In the genomic region with DNA sequence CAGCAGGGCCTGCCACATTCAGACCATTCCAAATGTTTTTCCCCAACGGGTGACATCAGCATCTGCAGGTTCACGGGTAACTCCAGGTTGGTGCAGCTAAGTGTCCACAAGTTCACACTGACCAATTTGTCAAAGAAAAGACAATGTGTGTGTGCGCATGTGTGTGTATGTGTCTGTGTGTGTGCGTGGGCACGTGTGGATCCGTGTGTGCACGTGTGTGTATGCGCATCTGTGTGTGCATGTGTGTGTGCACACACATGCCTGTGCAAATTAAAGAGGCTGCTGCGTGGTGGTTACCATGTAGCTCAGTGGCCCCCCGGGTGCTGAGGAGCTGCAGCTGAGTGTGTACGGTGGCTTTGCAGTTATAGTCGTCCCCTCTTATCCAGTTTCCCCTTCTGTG, we compare ENCODE assay signal across 34 cellular contexts.
"Had no signal": no experiment of that assay in that cellular context is flagged by ENCODE, and none has a peak within 500 bp of the region (broad histone marks: within the 10 kb centered on the region; RNA-seq: fewer than 3 reads in every experiment).

No MANE protein-coding gene starts in this region.

- FAIRE-seq: astrocyte, TTC549 had no signal

- H3K4me3 ChIP-seq: adrenal gland, body of pancreas, breast epithelium had no signal

- H3K36me3 ChIP-seq: adrenal gland, brain microvascular endothelial cell, breast epithelium had no signal

- ATAC-seq: activated CD8-positive, alpha-beta T cell treated with anti-CD3 and anti-CD28 coated beads for 36 hours; activated naive CD4-positive, alpha-beta T cell treated with anti-CD3 and anti-CD28 coated beads, Interleukin-2, amount 50 U/mL, for 72 hours; activated T-cell treated with anti-CD3 and anti-CD28 coated beads, Interleukin-2, amount 50 U/mL, for 4 hours; activated T-cell treated with anti-CD3 and anti-CD28 coated beads, Interleukin-2, amount 50 U/mL, for 72 hours; activated T-helper 17 cell treated with anti-CD3 and anti-CD28 coated beads, Interleukin-2, amount 50 U/mL, for 72 hours; body of pancreas had no signal

- DNase-seq: activated B cell treated with CpG ODN at 0.5 μM for 24 hours; activated CD4-positive, alpha-beta memory T cell treated with anti-CD3 and anti-CD28 coated beads for 36 hours; activated CD4-positive, alpha-beta T cell treated with anti-CD3 and anti-CD28 coated beads for 4 hours; activated CD4-positive, alpha-beta T cell treated with anti-CD3 and anti-CD28 coated beads, Interleukin-2, amount 10 ng/mL, durations not matched to agents 24 days and 14 days; activated CD4-positive, alpha-beta T cell treated with anti-CD3 and anti-CD28 coated beads, Interleukin-2, amount 50 U/mL, for 1 hour; activated CD4-positive, alpha-beta T cell treated with anti-CD3 and anti-CD28 coated beads, Interleukin-2, amount 50 U/mL, for 4 hours; activated CD4-positive, CD25-positive, alpha-beta regulatory T cell treated with anti-CD3 and anti-CD28 coated beads, Interleukin-2, amount 50 U/mL, for 72 hours; activated CD8-positive, alpha-beta memory T cell treated with anti-CD3 and anti-CD28 coated beads, Interleukin-2, amount 50 U/mL, for 4 hours; activated CD8-positive, alpha-beta T cell treated with anti-CD3 and anti-CD28 coated beads for 36 hours; activated effector memory CD4-positive, alpha-beta T cell treated with anti-CD3 and anti-CD28 coated beads, Interleukin-2, amount 50 U/mL, for 16 hours; activated gamma-delta T cell treated with Interleukin-2 at 50 U/mL for 16 hours; activated naive CD4-positive, alpha-beta T cell; activated naive CD4-positive, alpha-beta T cell treated with anti-CD3 and anti-CD28 coated beads for 36 hours; activated naive CD4-positive, alpha-beta T cell treated with anti-CD3 and anti-CD28 coated beads, Interleukin-2, amount 50 U/mL, for 16 hours; activated naive CD8-positive, alpha-beta T cell treated with anti-CD3 and anti-CD28 coated beads for 36 hours; activated T-cell treated with anti-CD3 and anti-CD28 coated beads for 4 hours; activated T-cell treated with anti-CD3 and anti-CD28 coated beads, Interleukin-2, amount 50 U/mL, for 1 hour; activated T-cell treated with anti-CD3 and anti-CD28 coated beads, Interleukin-2, amount 50 U/mL, for 4 hours; activated T-cell treated with anti-CD3 and anti-CD28 coated beads, Interleukin-2, amount 50 U/mL, for 72 hours; adrenal gland; amniotic stem cell; aorta; body of pancreas; brain microvascular endothelial cell; caudate nucleus; cerebellar nuclear complex; T-helper 2 cell; T-helper 9 cell had no signal

- H3K4me1 ChIP-seq: adrenal gland, body of pancreas, breast epithelium had no signal

- H3K27ac ChIP-seq: adrenal gland, body of pancreas, brain microvascular endothelial cell, breast epithelium, VCaP had no signal

- H3K9me3 ChIP-seq: adrenal gland, body of pancreas, breast epithelium had no signal

- H3K27me3 ChIP-seq: adrenal gland, body of pancreas, brain microvascular endothelial cell, breast epithelium had no signal
